1 cellular context compared by ENCODE assay signal in genomic region chr10:125299476-125299875, GRCh38.
TF ChIP-seq lines count a peak whose summit lies in the region.

No MANE protein-coding gene starts in this region.

TF ChIP-seq in HepG2, 621 proteins besides CTCF, POLR2A, EP300 and RAD21 (continued from another document):
- TF ChIP-seq, protein P1, sequence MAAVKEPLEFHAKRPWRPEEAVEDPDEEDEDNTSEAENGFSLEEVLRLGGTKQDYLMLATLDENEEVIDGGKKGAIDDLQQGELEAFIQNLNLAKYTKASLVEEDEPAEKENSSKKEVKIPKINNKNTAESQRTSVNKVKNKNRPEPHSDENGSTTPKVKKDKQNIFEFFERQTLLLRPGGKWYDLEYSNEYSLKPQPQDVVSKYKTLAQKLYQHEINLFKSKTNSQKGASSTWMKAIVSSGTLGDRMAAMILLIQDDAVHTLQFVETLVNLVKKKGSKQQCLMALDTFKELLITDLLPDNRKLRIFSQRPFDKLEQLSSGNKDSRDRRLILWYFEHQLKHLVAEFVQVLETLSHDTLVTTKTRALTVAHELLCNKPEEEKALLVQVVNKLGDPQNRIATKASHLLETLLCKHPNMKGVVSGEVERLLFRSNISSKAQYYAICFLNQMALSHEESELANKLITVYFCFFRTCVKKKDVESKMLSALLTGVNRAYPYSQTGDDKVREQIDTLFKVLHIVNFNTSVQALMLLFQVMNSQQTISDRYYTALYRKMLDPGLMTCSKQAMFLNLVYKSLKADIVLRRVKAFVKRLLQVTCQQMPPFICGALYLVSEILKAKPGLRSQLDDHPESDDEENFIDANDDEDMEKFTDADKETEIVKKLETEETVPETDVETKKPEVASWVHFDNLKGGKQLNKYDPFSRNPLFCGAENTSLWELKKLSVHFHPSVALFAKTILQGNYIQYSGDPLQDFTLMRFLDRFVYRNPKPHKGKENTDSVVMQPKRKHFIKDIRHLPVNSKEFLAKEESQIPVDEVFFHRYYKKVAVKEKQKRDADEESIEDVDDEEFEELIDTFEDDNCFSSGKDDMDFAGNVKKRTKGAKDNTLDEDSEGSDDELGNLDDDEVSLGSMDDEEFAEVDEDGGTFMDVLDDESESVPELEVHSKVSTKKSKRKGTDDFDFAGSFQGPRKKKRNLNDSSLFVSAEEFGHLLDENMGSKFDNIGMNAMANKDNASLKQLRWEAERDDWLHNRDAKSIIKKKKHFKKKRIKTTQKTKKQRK (IDR thresholded peaks at IDR 0.05; ENCODE audit: low read length), result no peak
- TF ChIP-seq ZIK1 (CRISPR knock-in tag; IDR thresholded peaks at IDR 0.05; ENCODE audit: borderline replicate concordance, low read depth), result no peak
- no peak for TF ChIP-seq UBTF (CRISPR knock-in tag; IDR thresholded peaks at IDR 0.05)
